ENCODE assay signal across 7 cellular contexts in genomic region chr5:75049581-75050274, GRCh38. TPM values are rescaled to one million over a fixed set of nuclear protein-coding genes. Genes with fewer than 3 reads are reported as not detected.
DNase-seq lines count a peak whose midpoint lies in the region; ATAC-seq and TF ChIP-seq lines count a peak whose summit lies in the region.

No MANE protein-coding gene starts in this region.

- H3K27ac Mint-ChIP-seq in central memory CD8-positive, alpha-beta T cell (ENCODE audit: low read depth), result peak overlapping the region; percentile 87

- peaks cover 0 to 4% of the 10 kb centered on the region in 2 donors for H3K36me3 ChIP-seq in left lung

- peaks cover 75% of the 10 kb centered on the region for H3K4me1 Mint-ChIP-seq in central memory CD8-positive, alpha-beta T cell

- peaks cover 9 to 23% of the 10 kb centered on the region in 2 donors for H3K4me1 ChIP-seq in left lung

- ATAC-seq in central memory CD8-positive, alpha-beta T cell (replicated peaks; ENCODE audit: extremely low read depth, poor library complexity, severe bottlenecking), result peak; percentile 34
- peak; percentile 48 for ATAC-seq in left lung
- ATAC-seq in stimulated activated naive CD8-positive, alpha-beta T cell treated with anti-CD3 and anti-CD28 coated beads, Interleukin-15, Interleukin-2, amounts not matched to agents 100 U/mL and 50 U/mL, for 24 hours, result no peak

- no peak overlapping the region for H3K4me3 ChIP-seq in GM12875 (ENCODE audit: low read depth, low read length)
- peak overlapping the region; percentile 70; the same call in 1 of the 2 replicates for H3K4me3 ChIP-seq in WI38 (ENCODE audit: low read depth, low read length)
- H3K4me3 ChIP-seq in left lung, result no peak overlapping the region

- H3K27me3 ChIP-seq in left lung, result peaks cover 0 to 46% of the 10 kb centered on the region in 2 donors

- peak overlapping the region; percentile 76 for H3K4me3 Mint-ChIP-seq in central memory CD8-positive, alpha-beta T cell

- H3K9me3 ChIP-seq in left lung, result no peaks in the 10 kb centered on the region

- peaks cover 24% of the 10 kb centered on the region for H3K36me3 Mint-ChIP-seq in central memory CD8-positive, alpha-beta T cell (ENCODE audit: insufficient read depth)

- no peak overlapping the region for H3K27ac ChIP-seq in left lung

- H3K27me3 Mint-ChIP-seq in central memory CD8-positive, alpha-beta T cell, result no peaks in the 10 kb centered on the region

- intact Hi-C loops in left lung (cut with DNase I), result no loop called here

- TF ChIP-seq CTCF in GM12875 (IDR thresholded peaks at IDR 0.05; ENCODE audit: borderline replicate concordance, insufficient read depth, low read depth, low read length), result peak; percentile 81
- peak; percentile 82 for TF ChIP-seq CTCF in WI38 (IDR thresholded peaks at IDR 0.05; ENCODE audit: low read depth, low read length)
- TF ChIP-seq CTCF in left lung (IDR thresholded peaks at IDR 0.05), result peak; percentile 55 to 75

- no peaks in the 10 kb centered on the region for H3K9me3 Mint-ChIP-seq in central memory CD8-positive, alpha-beta T cell

- DNase-seq in NAMALWA (ENCODE audit: low spot score) (peak; percentile 71), left lung (no peak), DMS79 (lab: John Stamatoyannopoulos, UW) (no peak)
- peak in 1 of 2 donors; percentile 40 for DNase-seq in central memory CD8-positive, alpha-beta T cell (ENCODE audit: low spot score in 2 of 2)
- peak; percentile 72 for DNase-seq in stimulated activated naive CD8-positive, alpha-beta T cell treated with anti-CD3 and anti-CD28 coated beads, Interleukin-15, Interleukin-2, amounts not matched to agents 100 U/mL and 50 U/mL, for 24 hours

RNA-seq across cellular contexts. Expression of gene GCNT4, which starts 2.6 kb away (rescaled TPM):
- 1 to 10 TPM; 1.7 to 3.6 TPM for total RNA-seq in left lung

Comparison
In these comparisons a context has a peak if more than half of its experiments do, and no peak if none do; other contexts are left out.
1. DNase-seq: peak in NAMALWA (single experiment) and stimulated activated naive CD8-positive, alpha-beta T cell treated with anti-CD3 and anti-CD28 coated beads, Interleukin-15, Interleukin-2, amounts not matched to agents 100 U/mL and 50 U/mL, for 24 hours (single experiment); none in left lung (0 of 2) and DMS79 (single experiment).
2. Peak in every context shown above with its lines, with median percentiles within 50 percentile points of each other: CTCF ChIP-seq.